Comparison of ENCODE assay signal across 9 cellular contexts in the genomic region with DNA sequence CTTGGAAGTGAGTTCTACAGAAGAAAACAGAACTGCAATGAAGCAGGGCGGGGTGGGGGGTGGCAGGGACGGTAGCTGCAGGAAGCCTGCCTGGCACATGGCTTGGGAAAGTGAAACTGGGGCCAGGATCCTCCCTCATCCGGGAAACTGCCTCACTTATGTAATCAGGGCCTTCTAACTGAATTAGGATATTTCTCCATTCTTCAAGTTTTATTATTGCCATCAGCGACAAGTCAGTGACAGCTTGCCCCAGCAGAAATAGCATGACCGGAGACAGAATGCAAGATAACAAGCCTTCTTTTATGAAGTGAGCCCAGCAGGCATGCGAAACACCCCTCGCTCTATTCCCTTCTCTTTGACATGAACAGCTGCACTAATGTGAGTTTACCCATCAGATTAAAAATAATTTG.
DNase-seq lines count a peak whose midpoint lies in the region; ATAC-seq lines count a peak whose summit lies in the region.
"Had no signal": no experiment of that assay in that cellular context is flagged by ENCODE, and none has a peak within 500 bp of the region (broad histone marks: within the 10 kb centered on the region; RNA-seq: fewer than 3 reads in every experiment).

No MANE protein-coding gene starts in this region.

- ATAC-seq in activated naive CD8-positive, alpha-beta T cell treated with anti-CD3 and anti-CD28 coated beads, Interleukin-2, amount 10 ng/mL, durations not matched to agents 7 days and 5 days (ENCODE audit: low read depth), result no peak
- ATAC-seq in HG02623 (IDR thresholded peaks at IDR 0.05; ENCODE audit: unreplicated experiment), result no peak

- H3K27me3 Mint-ChIP-seq in activated naive CD8-positive, alpha-beta T cell treated with anti-CD3 and anti-CD28 coated beads, Interleukin-2, amount 10 ng/mL, durations not matched to agents 7 days and 5 days, result no peaks in the 10 kb centered on the region
- H3K27me3 Mint-ChIP-seq in activated naive CD8-positive, alpha-beta T cell treated with anti-CD3 and anti-CD28 coated beads for 36 hours, result no peaks in the 10 kb centered on the region

- H3K27ac Mint-ChIP-seq in activated naive CD8-positive, alpha-beta T cell treated with anti-CD3 and anti-CD28 coated beads, Interleukin-2, amount 10 ng/mL, durations not matched to agents 7 days and 5 days, result no peak overlapping the region
- H3K27ac Mint-ChIP-seq in activated naive CD8-positive, alpha-beta T cell treated with anti-CD3 and anti-CD28 coated beads for 36 hours, result no peak overlapping the region

- peak overlapping the region; percentile 37 for H3K4me3 Mint-ChIP-seq in activated naive CD8-positive, alpha-beta T cell treated with anti-CD3 and anti-CD28 coated beads, Interleukin-2, amount 10 ng/mL, durations not matched to agents 7 days and 5 days
- H3K4me3 Mint-ChIP-seq in activated naive CD8-positive, alpha-beta T cell treated with anti-CD3 and anti-CD28 coated beads for 36 hours, result no peak overlapping the region

- H3K4me1 Mint-ChIP-seq in activated naive CD8-positive, alpha-beta T cell treated with anti-CD3 and anti-CD28 coated beads, Interleukin-2, amount 10 ng/mL, durations not matched to agents 7 days and 5 days, result peaks cover 9% of the 10 kb centered on the region
- H3K4me1 Mint-ChIP-seq in activated naive CD8-positive, alpha-beta T cell treated with anti-CD3 and anti-CD28 coated beads for 36 hours, result peaks cover 7% of the 10 kb centered on the region

- DNase-seq in activated naive CD8-positive, alpha-beta T cell treated with anti-CD3 and anti-CD28 coated beads, Interleukin-2, amount 10 ng/mL, durations not matched to agents 7 days and 5 days, result no peak
- DNase-seq in activated naive CD8-positive, alpha-beta T cell treated with anti-CD3 and anti-CD28 coated beads for 36 hours, result no peak
- peak; percentile 25 for DNase-seq in dermis blood vessel endothelial cell
- DNase-seq in medulla oblongata (ENCODE audit: extremely low spot score), result peak; percentile 59
- no peak for DNase-seq in NK-92 treated with Interleukin-12 subunit alpha and Interleukin-12 subunit beta, amount 100 ng/mL, for 24 hours (lab: John Stamatoyannopoulos, UW)
- DNase-seq in HT-29 (ENCODE audit: low spot score), result no peak
- no peak for DNase-seq in activated T-cell treated with anti-CD3 and anti-CD28 coated beads, Interleukin-2, amount 50 U/mL, for 1 hour
- DNase-seq: NCI-H510A treated with DMSO at 0.1 percent for 48 hours had no signal

- POLR2A ChIA-PET in activated naive CD8-positive, alpha-beta T cell treated with anti-CD3 and anti-CD28 coated beads, Interleukin-2, amount 10 ng/mL, durations not matched to agents 7 days and 5 days (lab: Charles Lee), result no interaction called here

- H3K36me3 Mint-ChIP-seq in activated naive CD8-positive, alpha-beta T cell treated with anti-CD3 and anti-CD28 coated beads, Interleukin-2, amount 10 ng/mL, durations not matched to agents 7 days and 5 days, result no peaks in the 10 kb centered on the region
- no peaks in the 10 kb centered on the region for H3K36me3 Mint-ChIP-seq in activated naive CD8-positive, alpha-beta T cell treated with anti-CD3 and anti-CD28 coated beads for 36 hours

- peaks cover 3% of the 10 kb centered on the region for H3K9me3 Mint-ChIP-seq in activated naive CD8-positive, alpha-beta T cell treated with anti-CD3 and anti-CD28 coated beads, Interleukin-2, amount 10 ng/mL, durations not matched to agents 7 days and 5 days
- no peaks in the 10 kb centered on the region for H3K9me3 Mint-ChIP-seq in activated naive CD8-positive, alpha-beta T cell treated with anti-CD3 and anti-CD28 coated beads for 36 hours

Comparison
In these comparisons a context has a peak if more than half of its experiments do, and no peak if none do; other contexts are left out.
1. DNase-seq: peak in dermis blood vessel endothelial cell (single experiment) and medulla oblongata (single experiment); none in activated naive CD8-positive, alpha-beta T cell treated with anti-CD3 and anti-CD28 coated beads, Interleukin-2, amount 10 ng/mL, durations not matched to agents 7 days and 5 days (single experiment), activated naive CD8-positive, alpha-beta T cell treated with anti-CD3 and anti-CD28 coated beads for 36 hours (single experiment), NK-92 treated with Interleukin-12 subunit alpha and Interleukin-12 subunit beta, amount 100 ng/mL, for 24 hours (single experiment), HT-29 (single experiment) and activated T-cell treated with anti-CD3 and anti-CD28 coated beads, Interleukin-2, amount 50 U/mL, for 1 hour (single experiment).